ENCODE assay signal across 22 cellular contexts in the genomic region with DNA sequence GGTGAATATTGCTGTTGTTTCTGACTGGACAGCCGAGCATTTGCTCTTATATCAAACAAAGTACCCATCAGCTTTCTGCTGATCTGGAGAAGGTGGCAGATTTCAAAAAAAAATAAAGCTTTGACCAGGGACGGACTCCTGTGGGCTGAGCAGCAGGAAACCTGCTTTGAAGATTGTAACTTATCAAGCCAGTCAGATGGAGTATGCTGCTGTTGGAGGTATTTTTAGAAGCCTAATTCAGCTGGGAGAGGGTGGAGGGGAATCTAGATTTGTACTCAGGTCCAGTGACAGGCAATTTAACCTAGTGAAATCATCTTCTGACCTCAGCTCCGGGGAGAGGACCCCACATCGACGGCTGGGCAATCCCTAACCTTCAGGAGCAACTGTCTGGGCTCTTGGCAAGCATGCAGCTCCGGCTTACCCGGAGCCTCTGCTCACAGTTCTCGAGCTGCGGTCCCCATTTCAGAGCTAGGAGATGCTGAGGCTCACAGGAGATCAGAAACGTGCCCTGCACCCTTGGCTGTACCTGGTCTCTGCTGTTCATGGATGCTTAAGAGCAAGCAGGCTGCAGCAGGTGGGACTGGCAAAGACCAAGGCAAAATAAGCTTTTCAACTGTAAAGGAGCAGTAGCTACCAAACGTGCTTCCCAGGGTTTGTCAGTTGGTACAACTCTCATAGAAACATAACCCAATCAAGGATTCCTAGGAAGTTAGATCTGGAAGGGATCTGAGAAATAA.
"Had no signal": no experiment of that assay in that cellular context is flagged by ENCODE, and none has a peak within 500 bp of the region (broad histone marks: within the 10 kb centered on the region; RNA-seq: fewer than 3 reads in every experiment).

No MANE protein-coding gene starts in this region.

- H3K4me1 ChIP-seq: breast epithelium, Peyer's patch had no signal

- ATAC-seq: activated CD8-positive, alpha-beta T cell treated with anti-CD3 and anti-CD28 coated beads, Interleukin-2, amount 10 ng/mL, durations not matched to agents 7 days and 5 days; T-helper 17 cell had no signal

- H3K4me3 ChIP-seq: breast epithelium, Peyer's patch had no signal

- H3K9me3 ChIP-seq: Peyer's patch had no signal

- DNase-seq: activated CD4-positive, alpha-beta T cell treated with anti-CD3 and anti-CD28 coated beads for 48 hours; activated CD4-positive, alpha-beta T cell treated with anti-CD3 and anti-CD28 coated beads, Interleukin-2, amount 50 U/mL, for 4 hours; activated CD4-positive, CD25-positive, alpha-beta regulatory T cell treated with anti-CD3 and anti-CD28 coated beads, Interleukin-2, amount 50 U/mL, for 72 hours; activated CD8-positive, alpha-beta T cell treated with anti-CD3 and anti-CD28 coated beads, Interleukin-2, amount 10 ng/mL, durations not matched to agents 7 days and 5 days; activated effector memory CD4-positive, alpha-beta T cell treated with Interleukin-2 at 50 U/mL for 16 hours; activated naive CD4-positive, alpha-beta T cell; activated T-cell treated with anti-CD3 and anti-CD28 coated beads, Interleukin-2, amount 50 U/mL, for 24 hours; aorta; Karpas-422; MM.1S; NCI-H1105; NCI-H1436 treated with DMSO at 0.1 percent for 48 hours; NCI-H187; NCI-H2081; NCI-H510A treated with DMSO at 0.1 percent for 48 hours; Peyer's patch; SHP77 treated with DMSO at 0.1 percent for 48 hours; T-helper 17 cell; T-helper 9 cell had no signal

- H3K27me3 ChIP-seq: Peyer's patch had no signal

- H3K27ac ChIP-seq: breast epithelium, Peyer's patch, RWPE1 had no signal

- FAIRE-seq: TTC549 had no signal

- H3K36me3 ChIP-seq: breast epithelium, Peyer's patch had no signal
